27 cellular contexts compared by ENCODE assay signal in genomic region chr5:31124906-31125305, GRCh38.
"Had no signal": no experiment of that assay in that cellular context is flagged by ENCODE, and none has a peak within 500 bp of the region (broad histone marks: within the 10 kb centered on the region; RNA-seq: fewer than 3 reads in every experiment).

No MANE protein-coding gene starts in this region.

- H3K27me3 Mint-ChIP-seq: activated CD4-positive, alpha-beta memory T cell treated with anti-CD3 and anti-CD28 coated beads for 36 hours; activated CD4-positive, alpha-beta T cell treated with anti-CD3 and anti-CD28 coated beads for 36 hours; activated CD4-positive, alpha-beta T cell treated with anti-CD3 and anti-CD28 coated beads, Interleukin-2, amount 10 ng/mL, durations not matched to agents 24 days and 14 days; activated CD8-positive, alpha-beta memory T cell treated with anti-CD3 and anti-CD28 coated beads, Interleukin-2, amount 10 ng/mL, durations not matched to agents 7 days and 5 days; activated naive CD4-positive, alpha-beta T cell treated with anti-CD3 and anti-CD28 coated beads, Interleukin-2, amount 10 ng/mL, durations not matched to agents 7 days and 5 days; activated naive CD8-positive, alpha-beta T cell treated with anti-CD3 and anti-CD28 coated beads, Interleukin-2, amount 10 ng/mL, durations not matched to agents 7 days and 5 days; activated T-cell treated with anti-CD3 and anti-CD28 coated beads, Interleukin-2, amount 50 U/mL, for 24 hours; brain; central memory CD8-positive, alpha-beta T cell; effector memory CD8-positive, alpha-beta T cell had no signal

- H3K27ac Mint-ChIP-seq: activated CD4-positive, alpha-beta memory T cell treated with anti-CD3 and anti-CD28 coated beads for 36 hours; activated CD4-positive, alpha-beta T cell treated with anti-CD3 and anti-CD28 coated beads for 36 hours; activated CD4-positive, alpha-beta T cell treated with anti-CD3 and anti-CD28 coated beads, Interleukin-2, amount 10 ng/mL, durations not matched to agents 24 days and 14 days; activated CD8-positive, alpha-beta memory T cell treated with anti-CD3 and anti-CD28 coated beads, Interleukin-2, amount 10 ng/mL, durations not matched to agents 7 days and 5 days; activated CD8-positive, alpha-beta T cell treated with anti-CD3 and anti-CD28 coated beads, Interleukin-2, amount 10 ng/mL, durations not matched to agents 7 days and 5 days; activated naive CD4-positive, alpha-beta T cell treated with anti-CD3 and anti-CD28 coated beads, Interleukin-2, amount 10 ng/mL, durations not matched to agents 7 days and 5 days; activated naive CD4-positive, alpha-beta T cell treated with anti-CD3 and anti-CD28 coated beads, Interleukin-2, amount 50 U/mL, for 72 hours; activated naive CD8-positive, alpha-beta T cell treated with anti-CD3 and anti-CD28 coated beads, Interleukin-2, amount 10 ng/mL, durations not matched to agents 7 days and 5 days; activated T-cell treated with anti-CD3 and anti-CD28 coated beads, Interleukin-2, amount 50 U/mL, for 24 hours; activated T-cell treated with anti-CD3 and anti-CD28 coated beads, Interleukin-2, amount 50 U/mL, for 72 hours; brain; effector memory CD8-positive, alpha-beta T cell had no signal

- H3K9me3 Mint-ChIP-seq: activated CD4-positive, alpha-beta memory T cell treated with anti-CD3 and anti-CD28 coated beads for 36 hours; activated naive CD8-positive, alpha-beta T cell treated with anti-CD3 and anti-CD28 coated beads, Interleukin-2, amount 10 ng/mL, durations not matched to agents 7 days and 5 days; activated T-cell treated with anti-CD3 and anti-CD28 coated beads, Interleukin-2, amount 50 U/mL, for 24 hours had no signal

- DNase-seq: activated CD4-positive, alpha-beta memory T cell treated with anti-CD3 and anti-CD28 coated beads for 36 hours; activated CD4-positive, alpha-beta T cell treated with anti-CD3 and anti-CD28 coated beads for 36 hours; activated CD4-positive, alpha-beta T cell treated with anti-CD3 and anti-CD28 coated beads, Interleukin-2, amount 10 ng/mL, durations not matched to agents 24 days and 14 days; activated CD4-positive, CD25-positive, alpha-beta regulatory T cell; activated CD4-positive, CD25-positive, alpha-beta regulatory T cell treated with anti-CD3 and anti-CD28 coated beads, Interleukin-2, amount 50 U/mL, for 72 hours; activated CD8-positive, alpha-beta memory T cell treated with anti-CD3 and anti-CD28 coated beads, Interleukin-2, amount 10 ng/mL, durations not matched to agents 7 days and 5 days; activated CD8-positive, alpha-beta memory T cell treated with anti-CD3 and anti-CD28 coated beads, Interleukin-2, amount 50 U/mL, for 4 hours; activated CD8-positive, alpha-beta T cell treated with anti-CD3 and anti-CD28 coated beads, Interleukin-2, amount 10 ng/mL, durations not matched to agents 7 days and 5 days; activated gamma-delta T cell; activated naive CD4-positive, alpha-beta T cell; activated naive CD4-positive, alpha-beta T cell treated with anti-CD3 and anti-CD28 coated beads, Interleukin-2, amount 10 ng/mL, durations not matched to agents 7 days and 5 days; activated naive CD8-positive, alpha-beta T cell treated with anti-CD3 and anti-CD28 coated beads, Interleukin-2, amount 10 ng/mL, durations not matched to agents 7 days and 5 days; activated T-cell treated with anti-CD3 and anti-CD28 coated beads for 4 hours; activated T-cell treated with anti-CD3 and anti-CD28 coated beads, Interleukin-2, amount 50 U/mL, for 24 hours; activated T-cell treated with anti-CD3 and anti-CD28 coated beads, Interleukin-2, amount 50 U/mL, for 72 hours; cortex of kidney; dermis blood vessel endothelial cell; effector CD4-positive, alpha-beta T cell; effector memory CD8-positive, alpha-beta T cell; esophagus squamous epithelium; foreskin melanocyte; heart right ventricle; T-helper 2 cell had no signal

- H3K4me3 Mint-ChIP-seq: activated CD4-positive, alpha-beta memory T cell treated with anti-CD3 and anti-CD28 coated beads for 36 hours; activated CD4-positive, alpha-beta T cell treated with anti-CD3 and anti-CD28 coated beads for 36 hours; activated CD4-positive, alpha-beta T cell treated with anti-CD3 and anti-CD28 coated beads, Interleukin-2, amount 10 ng/mL, durations not matched to agents 24 days and 14 days; activated CD8-positive, alpha-beta memory T cell treated with anti-CD3 and anti-CD28 coated beads, Interleukin-2, amount 10 ng/mL, durations not matched to agents 7 days and 5 days; activated CD8-positive, alpha-beta T cell treated with anti-CD3 and anti-CD28 coated beads, Interleukin-2, amount 10 ng/mL, durations not matched to agents 7 days and 5 days; activated naive CD4-positive, alpha-beta T cell treated with anti-CD3 and anti-CD28 coated beads, Interleukin-2, amount 10 ng/mL, durations not matched to agents 7 days and 5 days; activated naive CD8-positive, alpha-beta T cell treated with anti-CD3 and anti-CD28 coated beads, Interleukin-2, amount 10 ng/mL, durations not matched to agents 7 days and 5 days; activated T-cell treated with anti-CD3 and anti-CD28 coated beads, Interleukin-2, amount 50 U/mL, for 24 hours; activated T-cell treated with anti-CD3 and anti-CD28 coated beads, Interleukin-2, amount 50 U/mL, for 72 hours; brain; central memory CD8-positive, alpha-beta T cell; effector memory CD8-positive, alpha-beta T cell had no signal

- ATAC-seq: activated CD4-positive, alpha-beta T cell treated with anti-CD3 and anti-CD28 coated beads for 36 hours; activated CD8-positive, alpha-beta memory T cell treated with anti-CD3 and anti-CD28 coated beads, Interleukin-2, amount 10 ng/mL, durations not matched to agents 7 days and 5 days; activated CD8-positive, alpha-beta T cell treated with anti-CD3 and anti-CD28 coated beads, Interleukin-2, amount 10 ng/mL, durations not matched to agents 7 days and 5 days; activated naive CD4-positive, alpha-beta T cell treated with anti-CD3 and anti-CD28 coated beads, Interleukin-2, amount 50 U/mL, for 72 hours; activated T-cell treated with anti-CD3 and anti-CD28 coated beads, Interleukin-2, amount 50 U/mL, for 72 hours; effector memory CD8-positive, alpha-beta T cell; gastroesophageal sphincter; heart right ventricle had no signal

- H3K36me3 Mint-ChIP-seq: activated CD4-positive, alpha-beta memory T cell treated with anti-CD3 and anti-CD28 coated beads for 36 hours; activated CD8-positive, alpha-beta memory T cell treated with anti-CD3 and anti-CD28 coated beads, Interleukin-2, amount 10 ng/mL, durations not matched to agents 7 days and 5 days; activated naive CD4-positive, alpha-beta T cell treated with anti-CD3 and anti-CD28 coated beads, Interleukin-2, amount 10 ng/mL, durations not matched to agents 7 days and 5 days; activated naive CD4-positive, alpha-beta T cell treated with anti-CD3 and anti-CD28 coated beads, Interleukin-2, amount 50 U/mL, for 72 hours; activated naive CD8-positive, alpha-beta T cell treated with anti-CD3 and anti-CD28 coated beads, Interleukin-2, amount 10 ng/mL, durations not matched to agents 7 days and 5 days; brain had no signal

- H3K4me1 Mint-ChIP-seq: activated CD4-positive, alpha-beta T cell treated with anti-CD3 and anti-CD28 coated beads for 36 hours; activated CD4-positive, alpha-beta T cell treated with anti-CD3 and anti-CD28 coated beads, Interleukin-2, amount 10 ng/mL, durations not matched to agents 24 days and 14 days; activated CD8-positive, alpha-beta memory T cell treated with anti-CD3 and anti-CD28 coated beads, Interleukin-2, amount 10 ng/mL, durations not matched to agents 7 days and 5 days; activated naive CD4-positive, alpha-beta T cell treated with anti-CD3 and anti-CD28 coated beads, Interleukin-2, amount 10 ng/mL, durations not matched to agents 7 days and 5 days; activated naive CD8-positive, alpha-beta T cell treated with anti-CD3 and anti-CD28 coated beads, Interleukin-2, amount 10 ng/mL, durations not matched to agents 7 days and 5 days; central memory CD8-positive, alpha-beta T cell had no signal
